Comparison of ENCODE assay signal across 7 cellular contexts in the genomic region with DNA sequence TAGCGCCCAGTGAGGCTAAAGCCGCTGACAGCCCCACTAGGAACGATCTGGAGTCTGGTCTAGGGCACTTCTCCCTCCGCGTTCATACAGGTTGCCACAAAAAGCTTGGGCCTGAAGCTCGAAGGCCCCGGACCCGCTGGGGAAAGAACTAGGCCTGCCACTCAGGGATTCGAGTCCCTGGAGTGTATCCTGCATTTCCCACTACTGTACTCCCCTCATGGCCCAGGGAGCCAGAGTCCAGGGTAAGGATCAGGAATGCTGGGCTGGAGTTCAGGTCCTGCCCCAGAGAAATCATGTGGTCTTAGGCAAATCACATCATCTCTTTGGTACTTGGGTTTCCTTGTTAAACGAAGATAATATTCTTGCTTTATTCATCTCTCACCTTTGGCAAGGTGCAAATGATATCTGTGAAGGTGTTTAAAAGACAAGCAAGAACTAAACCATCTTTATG. TPM values are rescaled to one million over a fixed set of nuclear protein-coding genes. Genes with fewer than 3 reads are reported as not detected.
A peak's percentile ranks its signal among the peaks of the same experiment; 100 is the strongest.
DNase-seq lines count a peak whose midpoint lies in the region; ATAC-seq and TF ChIP-seq lines count a peak whose summit lies in the region.

No MANE protein-coding gene starts in this region.

- no peaks in the 10 kb centered on the region for H3K9me3 ChIP-seq in SJSA1 (replicated peaks)
- no peaks in the 10 kb centered on the region for H3K9me3 ChIP-seq in fibroblast of lung (ENCODE audit: control insufficient read depth, insufficient read depth, low read depth, low read length)

- H3K27ac ChIP-seq in SJSA1 (no peak overlapping the region), fibroblast of lung (ENCODE audit: insufficient read depth, low read length) (peak overlapping the region; percentile 88), rectal smooth muscle tissue (ENCODE audit: low read depth, low read length) (peak overlapping the region; percentile 96)

- DNase-seq in SJSA1 (ENCODE audit: low read depth in 1 of 2, low spot score in 2 of 2) (no peak), fibroblast of lung (ENCODE audit: low read depth in 2 of 2) (no peak), A172 (ENCODE audit: low spot score) (no peak)

- ATAC-seq in GM18907 (IDR thresholded peaks at IDR 0.05; ENCODE audit: unreplicated experiment) (peak; percentile 2), GM21717 (IDR thresholded peaks at IDR 0.05; ENCODE audit: unreplicated experiment) (no peak), GM19455 (IDR thresholded peaks at IDR 0.05; ENCODE audit: unreplicated experiment) (no peak)

- peaks cover 2% of the 10 kb centered on the region for H4K20me1 ChIP-seq in fibroblast of lung (ENCODE audit: control insufficient read depth, extremely low read depth, insufficient read depth, low read length)

- H3K9ac ChIP-seq in fibroblast of lung (ENCODE audit: insufficient read depth, low read length) (peak overlapping the region; percentile 87), rectal smooth muscle tissue (ENCODE audit: low read length) (peak overlapping the region; percentile 79)

- peaks cover 34% of the 10 kb centered on the region for H3K79me2 ChIP-seq in fibroblast of lung (ENCODE audit: control insufficient read depth, insufficient read depth, low read length)

- no peak overlapping the region for H2AFZ ChIP-seq in fibroblast of lung (ENCODE audit: low read length)

- H3K4me2 ChIP-seq in fibroblast of lung (ENCODE audit: extremely low read depth, insufficient read depth, low read length) = peak overlapping the region; percentile 70

- TF ChIP-seq CTCF in fibroblast of lung (conservative IDR thresholded peaks at IDR 0.05 in 1 of 2, IDR thresholded peaks at IDR 0.05 in 1 of 2; ENCODE audit: low read depth in 1 of 2, low read length in 2 of 2) = peak; percentile 25 to 45

- H3K27me3 ChIP-seq in SJSA1 (replicated peaks) (no peaks in the 10 kb centered on the region), fibroblast of lung (ENCODE audit: control insufficient read depth, insufficient read depth, low read length) (no peaks in the 10 kb centered on the region), rectal smooth muscle tissue (ENCODE audit: control insufficient read depth, insufficient read depth, low read length) (no peaks in the 10 kb centered on the region)

- H3K36me3 ChIP-seq in SJSA1 (peaks cover 46% of the 10 kb centered on the region), fibroblast of lung (ENCODE audit: control insufficient read depth, insufficient read depth, low read length) (peaks cover 8% of the 10 kb centered on the region), rectal smooth muscle tissue (ENCODE audit: control insufficient read depth, insufficient read depth, low read length) (peaks cover 29% of the 10 kb centered on the region)

- H3K4me3 ChIP-seq in SJSA1 = peak overlapping the region; percentile 81
- H3K4me3 ChIP-seq in fibroblast of lung (replicated peaks in 1 of 4; ENCODE audit: control extremely low read depth in 1 of 4, insufficient read depth in 1 of 4, low read depth in 3 of 4, low read length in 4 of 4) = peak overlapping the region in 3 of 4 experiments; percentile 50 to 84 (median 67)
- peak overlapping the region; percentile 94 for H3K4me3 ChIP-seq in rectal smooth muscle tissue (ENCODE audit: low read length)

- H3K4me1 ChIP-seq in SJSA1 (replicated peaks) (peaks cover 39% of the 10 kb centered on the region), fibroblast of lung (ENCODE audit: control insufficient read depth, extremely low read depth, insufficient read depth, low read length) (peaks cover 15% of the 10 kb centered on the region), rectal smooth muscle tissue (ENCODE audit: control insufficient read depth, insufficient read depth, low read length) (peaks cover 15% of the 10 kb centered on the region)

RNA-seq across cellular contexts. Expression of a gene that starts 1.4 kb away (rescaled TPM):
- 1.9 and 4.0 TPM in 2 replicates for total RNA-seq in SJSA1 (2014; rRNA removed; shearing (Covaris generic))
- total RNA-seq in fibroblast of lung = 11.6 and 16.7 TPM in 2 replicates
- 26.7 and 29.6 TPM in 2 replicates for polyA plus RNA-seq in fibroblast of lung
- polyA plus RNA-seq in fibroblast of lung (2012) = 84.1 and 85.5 TPM in 2 replicates
- 6.7 and 10.0 TPM in 2 replicates for polyA minus RNA-seq in fibroblast of lung (ENCODE audit: low replicate concordance)
- 0.55 and 1.4 TPM in 2 replicates for total RNA-seq in A172 (2014; rRNA removed; shearing (Covaris generic))
